In the genomic region with DNA sequence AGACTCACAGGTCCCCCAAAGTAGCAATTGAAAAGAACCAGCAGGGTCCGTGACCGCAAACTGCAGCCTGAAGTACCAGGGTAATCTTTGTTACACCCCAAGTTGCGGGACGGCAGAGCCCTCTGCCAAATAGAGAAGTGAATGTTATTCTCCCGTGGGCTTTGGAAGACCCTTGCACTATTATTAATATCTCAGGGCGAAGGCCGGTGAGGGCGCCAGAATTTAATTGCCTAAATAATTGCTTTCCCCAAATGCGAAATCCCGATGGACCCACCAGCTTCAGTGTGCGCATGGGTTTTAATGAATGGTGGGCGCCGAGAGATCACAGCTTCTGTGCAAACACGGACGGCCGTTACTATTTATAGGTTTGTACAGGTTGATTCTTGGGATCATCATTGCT, we compare ENCODE assay signal across 22 cellular contexts. TPM values are rescaled to one million over a fixed set of nuclear protein-coding genes. Genes with fewer than 3 reads are reported as not detected.
"Had no signal": no experiment of that assay in that cellular context is flagged by ENCODE, and none has a peak within 500 bp of the region (broad histone marks: within the 10 kb centered on the region; RNA-seq: fewer than 3 reads in every experiment).

No MANE protein-coding gene starts in this region.

- H3K27ac Mint-ChIP-seq: naive thymus-derived CD4-positive, alpha-beta T cell; nephron; neural progenitor cell; stimulated activated memory B cell treated with anti-CD40 and anti-IgM and Interleukin-4, amounts not matched to agents 10 μg/mL and 1 μg/mL and 100 μg/mL, for 72 hours; type B pancreatic cell had no signal

- H3K4me3 Mint-ChIP-seq: naive thymus-derived CD4-positive, alpha-beta T cell; nephron; neural progenitor cell; stimulated activated memory B cell treated with anti-CD40 and anti-IgM and Interleukin-4, amounts not matched to agents 10 μg/mL and 1 μg/mL and 100 μg/mL, for 72 hours; type B pancreatic cell had no signal

- H3K4me1 ChIP-seq: neural progenitor cell, parathyroid adenoma, prostate gland, sigmoid colon, testis, tibial artery had no signal

- H3K36me3 Mint-ChIP-seq: naive thymus-derived CD4-positive, alpha-beta T cell; neural progenitor cell; stimulated activated memory B cell treated with anti-CD40 and anti-IgM and Interleukin-4, amounts not matched to agents 10 μg/mL and 1 μg/mL and 100 μg/mL, for 72 hours; type B pancreatic cell had no signal

- H3K9me3 Mint-ChIP-seq: stimulated activated memory B cell treated with anti-CD40 and anti-IgM and Interleukin-4, amounts not matched to agents 10 μg/mL and 1 μg/mL and 100 μg/mL, for 72 hours; type B pancreatic cell had no signal

- H3K27me3 ChIP-seq: dorsolateral prefrontal cortex, right atrium auricular region, sigmoid colon, testis had no signal

- H3K27ac ChIP-seq: hepatocyte, neural progenitor cell, parathyroid adenoma, prostate gland, right atrium auricular region, sigmoid colon, testis, tibial artery had no signal

- H3K9me3 ChIP-seq: prostate gland, right atrium auricular region, testis had no signal

- H3K4me3 ChIP-seq: dorsolateral prefrontal cortex, hepatocyte, neural progenitor cell, prostate gland, right atrium auricular region, testis, tibial artery had no signal

- DNase-seq: effector CD4-positive, alpha-beta T cell; kidney; mesenchymal stem cell; midbrain; naive thymus-derived CD4-positive, alpha-beta T cell; sigmoid colon; stimulated activated CD4-positive, alpha-beta T cell treated with anti-CD3 and anti-CD28 coated beads, Interleukin-4, amount 100 ng/mL, for 4 hours; stimulated activated naive CD8-positive, alpha-beta T cell treated with anti-CD3 and anti-CD28 coated beads, Interleukin-15, Interleukin-2, amounts not matched to agents 100 U/mL and 50 U/mL, for 24 hours; testis; tibial artery had no signal

- ATAC-seq: left lobe of liver; naive thymus-derived CD4-positive, alpha-beta T cell; stimulated activated memory B cell treated with anti-CD40 and anti-IgM and Interleukin-4, amounts not matched to agents 10 μg/mL and 1 μg/mL and 100 μg/mL, for 72 hours; stimulated activated naive CD8-positive, alpha-beta T cell treated with anti-CD3 and anti-CD28 coated beads, Interleukin-15, Interleukin-2, amounts not matched to agents 100 U/mL and 50 U/mL, for 24 hours had no signal

- H3K4me1 Mint-ChIP-seq: neural progenitor cell; stimulated activated memory B cell treated with anti-CD40 and anti-IgM and Interleukin-4, amounts not matched to agents 10 μg/mL and 1 μg/mL and 100 μg/mL, for 72 hours had no signal

- H3K36me3 ChIP-seq: neural progenitor cell, prostate gland, right atrium auricular region, sigmoid colon, tibial artery had no signal

RNA-seq across cellular contexts. Expression of gene PHACTR3, which starts 15.3 kb away (rescaled TPM):
- total RNA-seq: fibroblast of villous mesenchyme, osteoblast had no signal
- polyA plus RNA-seq: naive thymus-derived CD4-positive, alpha-beta T cell had no signal
